ENCODE assay signal across 1 cellular context in the genomic region with DNA sequence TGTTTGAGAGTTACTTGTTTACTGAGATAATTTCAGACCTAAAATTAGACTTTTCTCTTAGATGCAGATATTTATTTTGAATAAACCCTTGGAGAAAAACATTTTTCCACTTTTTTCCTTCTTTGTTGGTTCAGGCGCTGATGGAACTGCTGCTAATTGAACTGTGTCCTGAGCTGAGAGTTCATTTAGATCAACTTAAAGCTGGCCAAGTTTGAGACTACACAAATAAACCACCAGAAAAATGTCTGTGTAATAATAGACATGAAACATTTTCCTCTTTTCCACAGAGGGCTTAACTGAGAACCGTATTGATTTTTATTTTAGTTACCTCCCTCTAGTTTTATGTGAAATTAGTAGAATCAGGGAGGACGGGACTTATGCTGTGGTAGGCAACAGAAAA.
TF ChIP-seq lines count a peak whose summit lies in the region.

No MANE protein-coding gene starts in this region.

TF ChIP-seq in GM12878, 131 proteins besides CTCF, POLR2A, EP300 and RAD21:
- TF ChIP-seq, protein P1, sequence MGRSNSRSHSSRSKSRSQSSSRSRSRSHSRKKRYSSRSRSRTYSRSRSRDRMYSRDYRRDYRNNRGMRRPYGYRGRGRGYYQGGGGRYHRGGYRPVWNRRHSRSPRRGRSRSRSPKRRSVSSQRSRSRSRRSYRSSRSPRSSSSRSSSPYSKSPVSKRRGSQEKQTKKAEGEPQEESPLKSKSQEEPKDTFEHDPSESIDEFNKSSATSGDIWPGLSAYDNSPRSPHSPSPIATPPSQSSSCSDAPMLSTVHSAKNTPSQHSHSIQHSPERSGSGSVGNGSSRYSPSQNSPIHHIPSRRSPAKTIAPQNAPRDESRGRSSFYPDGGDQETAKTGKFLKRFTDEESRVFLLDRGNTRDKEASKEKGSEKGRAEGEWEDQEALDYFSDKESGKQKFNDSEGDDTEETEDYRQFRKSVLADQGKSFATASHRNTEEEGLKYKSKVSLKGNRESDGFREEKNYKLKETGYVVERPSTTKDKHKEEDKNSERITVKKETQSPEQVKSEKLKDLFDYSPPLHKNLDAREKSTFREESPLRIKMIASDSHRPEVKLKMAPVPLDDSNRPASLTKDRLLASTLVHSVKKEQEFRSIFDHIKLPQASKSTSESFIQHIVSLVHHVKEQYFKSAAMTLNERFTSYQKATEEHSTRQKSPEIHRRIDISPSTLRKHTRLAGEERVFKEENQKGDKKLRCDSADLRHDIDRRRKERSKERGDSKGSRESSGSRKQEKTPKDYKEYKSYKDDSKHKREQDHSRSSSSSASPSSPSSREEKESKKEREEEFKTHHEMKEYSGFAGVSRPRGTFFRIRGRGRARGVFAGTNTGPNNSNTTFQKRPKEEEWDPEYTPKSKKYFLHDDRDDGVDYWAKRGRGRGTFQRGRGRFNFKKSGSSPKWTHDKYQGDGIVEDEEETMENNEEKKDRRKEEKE (IDR thresholded peaks at IDR 0.05): no peak
- TF ChIP-seq RFX5 (IDR thresholded peaks at IDR 0.05; ENCODE audit: low read depth, low read length) (no peak), PAX5 (IDR thresholded peaks at IDR 0.05; ENCODE audit: borderline replicate concordance, low read depth, low read length) (no peak), MTA3 (IDR thresholded peaks at IDR 0.05; ENCODE audit: borderline replicate concordance, low read length) (no peak), ATF7 (IDR thresholded peaks at IDR 0.05; ENCODE audit: low read depth) (no peak), KAT2A (conservative IDR thresholded peaks at IDR 0.05; ENCODE audit: control insufficient read depth, low read depth, low read length) (no peak), IKZF1 (conservative IDR thresholded peaks at IDR 0.05) (no peak), IKZF2 (IDR thresholded peaks at IDR 0.05) (no peak), MTA2 (IDR thresholded peaks at IDR 0.05; ENCODE audit: low read depth) (no peak), NRF1 (conservative IDR thresholded peaks at IDR 0.05; ENCODE audit: low read depth, low read length) (no peak), GATAD2B (conservative IDR thresholded peaks at IDR 0.05; ENCODE audit: low read depth) (no peak), NR2C2 (IDR thresholded peaks at IDR 0.05; ENCODE audit: borderline replicate concordance, control insufficient read depth, insufficient read length, low read depth) (no peak), ZSCAN29 (IDR thresholded peaks at IDR 0.05) (no peak), CBX3 (IDR thresholded peaks at IDR 0.05; ENCODE audit: borderline replicate concordance, low read depth) (no peak), PAX8 (IDR thresholded peaks at IDR 0.05) (no peak), MYC (IDR thresholded peaks at IDR 0.05; ENCODE audit: insufficient read depth, insufficient read length, insufficient replicate concordance, low read length, severe bottlenecking) (no peak), IRF4 (IDR thresholded peaks at IDR 0.05; ENCODE audit: low read depth, low read length) (no peak)
- TF ChIP-seq, protein P2, sequence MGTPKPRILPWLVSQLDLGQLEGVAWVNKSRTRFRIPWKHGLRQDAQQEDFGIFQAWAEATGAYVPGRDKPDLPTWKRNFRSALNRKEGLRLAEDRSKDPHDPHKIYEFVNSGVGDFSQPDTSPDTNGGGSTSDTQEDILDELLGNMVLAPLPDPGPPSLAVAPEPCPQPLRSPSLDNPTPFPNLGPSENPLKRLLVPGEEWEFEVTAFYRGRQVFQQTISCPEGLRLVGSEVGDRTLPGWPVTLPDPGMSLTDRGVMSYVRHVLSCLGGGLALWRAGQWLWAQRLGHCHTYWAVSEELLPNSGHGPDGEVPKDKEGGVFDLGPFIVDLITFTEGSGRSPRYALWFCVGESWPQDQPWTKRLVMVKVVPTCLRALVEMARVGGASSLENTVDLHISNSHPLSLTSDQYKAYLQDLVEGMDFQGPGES (IDR thresholded peaks at IDR 0.05): no peak
